In the genomic region with DNA sequence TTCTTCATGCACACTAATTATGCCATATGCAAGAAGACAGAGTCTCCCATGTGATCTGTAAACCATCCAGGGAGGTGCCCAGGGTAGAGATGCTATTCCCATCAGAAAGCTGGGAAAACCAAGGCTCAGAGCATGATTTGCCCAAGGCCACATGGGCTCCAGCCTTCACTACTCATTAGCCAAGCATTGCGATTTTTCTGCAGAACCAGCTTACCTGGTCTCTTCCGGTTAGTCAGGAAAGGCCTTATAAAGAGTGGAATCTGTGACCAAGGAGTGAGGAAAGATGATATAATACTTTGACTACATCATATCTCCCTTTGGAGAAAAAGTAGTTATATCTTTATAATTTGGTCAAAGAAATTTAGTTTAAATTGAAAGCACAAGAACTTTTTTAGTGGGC, we compare ENCODE assay signal across 20 cellular contexts.
"Had no signal": no experiment of that assay in that cellular context is flagged by ENCODE, and none has a peak within 500 bp of the region (broad histone marks: within the 10 kb centered on the region; RNA-seq: fewer than 3 reads in every experiment).

No MANE protein-coding gene starts in this region.

- FAIRE-seq: endometrium, islet of Langerhans, keratinocyte had no signal

- H3K27me3 ChIP-seq: colonic mucosa, esophagus squamous epithelium, gastrocnemius medialis, heart right ventricle, left lung had no signal

- H3K36me3 ChIP-seq: colonic mucosa, esophagus squamous epithelium, gastrocnemius medialis, heart right ventricle, left lung, lower lobe of right lung had no signal

- DNase-seq: colonic mucosa; cortex of kidney; effector CD8-positive, alpha-beta T cell; effector memory CD8-positive, alpha-beta T cell; endodermal cell; esophagus squamous epithelium; gastrocnemius medialis; glutamatergic neuron; head of caudate nucleus; heart right ventricle; hippocampal formation; left cardiac atrium; left lung; left ventricle myocardium superior; lower lobe of right lung; mesendoderm; midbrain had no signal

- H3K9me3 ChIP-seq: colonic mucosa, esophagus squamous epithelium, gastrocnemius medialis, heart right ventricle, left lung, lower lobe of right lung had no signal

- H3K4me3 ChIP-seq: colonic mucosa, esophagus squamous epithelium, gastrocnemius medialis, heart right ventricle, left lung, lower lobe of right lung had no signal

- H3K4me1 ChIP-seq: colonic mucosa, gastrocnemius medialis had no signal

- H3K27ac ChIP-seq: colonic mucosa, esophagus squamous epithelium, gastrocnemius medialis, heart right ventricle, left lung, lower lobe of right lung had no signal
